ENCODE assay signal across 19 cellular contexts in genomic region chr1:111147948-111148347, GRCh38.
"Had no signal": no experiment of that assay in that cellular context is flagged by ENCODE, and none has a peak within 500 bp of the region (broad histone marks: within the 10 kb centered on the region; RNA-seq: fewer than 3 reads in every experiment).

No MANE protein-coding gene starts in this region.

- H3K4me2 ChIP-seq: KMS-11, PC-9 had no signal

- H3K4me3 Mint-ChIP-seq: activated CD4-positive, alpha-beta memory T cell treated with anti-CD3 and anti-CD28 coated beads, Interleukin-2, amount 10 ng/mL, durations not matched to agents 7 days and 5 days; brain had no signal

- H3K9me3 Mint-ChIP-seq: activated CD4-positive, alpha-beta memory T cell treated with anti-CD3 and anti-CD28 coated beads, Interleukin-2, amount 10 ng/mL, durations not matched to agents 7 days and 5 days; IgD-negative memory B cell had no signal

- H3K4me3 ChIP-seq: PC-9, SK-N-MC had no signal

- H3K27ac ChIP-seq: KMS-11, PC-9, SK-N-MC, VCaP had no signal

- H2AFZ ChIP-seq: PC-9 had no signal

- H3K9ac ChIP-seq: KMS-11 had no signal

- DNase-seq: activated CD4-positive, alpha-beta memory T cell treated with anti-CD3 and anti-CD28 coated beads, Interleukin-2, amount 10 ng/mL, durations not matched to agents 7 days and 5 days; activated CD4-positive, alpha-beta T cell treated with anti-CD3 and anti-CD28 coated beads, Interleukin-2, amount 50 U/mL, for 1 hour; activated CD4-positive, CD25-positive, alpha-beta regulatory T cell; activated naive CD4-positive, alpha-beta T cell treated with anti-CD3 and anti-CD28 coated beads, Interleukin-2, amount 50 U/mL, for 16 hours; amygdala; NCI-H1105 treated with DMSO at 0.1 percent for 48 hours; NCI-H1436 treated with DMSO at 0.1 percent for 48 hours; NCI-H187; NCI-H2081; NCI-H510A treated with DMSO at 0.1 percent for 48 hours; NCI-H69; PC-9; SIG-M5; T-helper 1 cell had no signal

- H3K27ac Mint-ChIP-seq: activated CD4-positive, alpha-beta memory T cell treated with anti-CD3 and anti-CD28 coated beads, Interleukin-2, amount 10 ng/mL, durations not matched to agents 7 days and 5 days; brain had no signal

- H3K27me3 Mint-ChIP-seq: activated CD4-positive, alpha-beta memory T cell treated with anti-CD3 and anti-CD28 coated beads, Interleukin-2, amount 10 ng/mL, durations not matched to agents 7 days and 5 days; brain; IgD-negative memory B cell had no signal
